In genomic region chr2:197183355-197183754, GRCh38 we compare ENCODE assay signal across 17 cellular contexts.
DNase-seq lines count a peak whose midpoint lies in the region; ATAC-seq, FAIRE-seq and TF ChIP-seq lines count a peak whose summit lies in the region.
"Had no signal": no experiment of that assay in that cellular context is flagged by ENCODE, and none has a peak within 500 bp of the region (broad histone marks: within the 10 kb centered on the region; RNA-seq: fewer than 3 reads in every experiment).

No MANE protein-coding gene starts in this region.

- CTCF ChIA-PET in activated naive CD4-positive, alpha-beta T cell treated with anti-CD3 and anti-CD28 coated beads, Interleukin-2, amount 10 ng/mL, durations not matched to agents 7 days and 5 days (lab: Charles Lee): interaction anchor here (1.6 kb wide), 1 partner anchor 15 kb away, joined by 6 read pairs; no protein-coding TSS in a partner anchor

- H3K27me3 ChIP-seq in bronchial epithelial cell (ENCODE audit: control insufficient read depth, insufficient read depth, low read length) (no peaks in the 10 kb centered on the region), osteoblast (ENCODE audit: insufficient read depth, low read length) (no peaks in the 10 kb centered on the region)

- no peaks in the 10 kb centered on the region for H4K20me1 ChIP-seq in osteoblast (ENCODE audit: insufficient read depth, low read length)

- ATAC-seq in activated naive CD4-positive, alpha-beta T cell treated with anti-CD3 and anti-CD28 coated beads, Interleukin-2, amount 50 U/mL, for 72 hours: peak; percentile 35 to 61
- ATAC-seq in HG03108 (IDR thresholded peaks at IDR 0.05; ENCODE audit: unreplicated experiment) (no peak), GM21786 (IDR thresholded peaks at IDR 0.05; ENCODE audit: unreplicated experiment) (no peak)
- ATAC-seq: HCT116 had no signal

- no peak overlapping the region for H2AFZ ChIP-seq in osteoblast (ENCODE audit: low read length)

- H3K9me3 ChIP-seq in osteoblast (ENCODE audit: low read depth, low read length): no peaks in the 10 kb centered on the region

- H3K4me3 ChIP-seq in bronchial epithelial cell (ENCODE audit: low read depth, low read length) (no peak overlapping the region), osteoblast (ENCODE audit: insufficient read depth, low read length) (no peak overlapping the region)

- no peaks in the 10 kb centered on the region for H3K27me3 Mint-ChIP-seq in activated naive CD4-positive, alpha-beta T cell treated with anti-CD3 and anti-CD28 coated beads, Interleukin-2, amount 10 ng/mL, durations not matched to agents 7 days and 5 days
- H3K27me3 Mint-ChIP-seq in stimulated activated naive CD8-positive, alpha-beta T cell treated with anti-CD3 and anti-CD28 coated beads, Interleukin-15, Interleukin-2, amounts not matched to agents 100 ng/mL and 50 ng/mL, for 24 hours: no peaks in the 10 kb centered on the region

- DNase-seq in activated naive CD4-positive, alpha-beta T cell treated with anti-CD3 and anti-CD28 coated beads, Interleukin-2, amount 50 U/mL, for 72 hours (ENCODE audit: low spot score in 2 of 2): no peak
- no peak for DNase-seq in activated naive CD4-positive, alpha-beta T cell treated with anti-CD3 and anti-CD28 coated beads, Interleukin-2, amount 10 ng/mL, durations not matched to agents 7 days and 5 days
- DNase-seq in NCI-H524 treated with DMSO at 0.1 percent for 48 hours (lab: John Stamatoyannopoulos, UW) (peak; percentile 69), bronchial epithelial cell (ENCODE audit: low read depth) (peak; percentile 39), osteoblast (ENCODE audit: insufficient read length, low spot score, missing footprints) (no peak)
- DNase-seq: activated gamma-delta T cell treated with Interleukin-2 at 50 U/mL for 16 hours; DMS153; effector CD4-positive, alpha-beta T cell; NCI-H2171 treated with DMSO at 0.1 percent for 48 hours; SHP77 treated with DMSO at 0.1 percent for 48 hours; T-helper 9 cell had no signal

- no peak overlapping the region for H3K4me2 ChIP-seq in osteoblast (ENCODE audit: insufficient read depth, low read length)

- FAIRE-seq in bronchial epithelial cell (lab: Jason Lieb, UNC): no peak

- H3K36me3 Mint-ChIP-seq in activated naive CD4-positive, alpha-beta T cell treated with anti-CD3 and anti-CD28 coated beads, Interleukin-2, amount 50 U/mL, for 72 hours: peaks cover 11 to 37% of the 10 kb centered on the region in 2 donors
- H3K36me3 Mint-ChIP-seq in activated naive CD4-positive, alpha-beta T cell treated with anti-CD3 and anti-CD28 coated beads, Interleukin-2, amount 10 ng/mL, durations not matched to agents 7 days and 5 days: peaks cover 57% of the 10 kb centered on the region
- peaks cover 59% of the 10 kb centered on the region for H3K36me3 Mint-ChIP-seq in stimulated activated naive CD8-positive, alpha-beta T cell treated with anti-CD3 and anti-CD28 coated beads, Interleukin-15, Interleukin-2, amounts not matched to agents 100 ng/mL and 50 ng/mL, for 24 hours (ENCODE audit: low read depth)

- H3K27ac ChIP-seq in osteoblast (ENCODE audit: low read depth, low read length): no peak overlapping the region
- H3K27ac ChIP-seq: HL-60 had no signal

- TF ChIP-seq CTCF in bronchial epithelial cell (IDR thresholded peaks at IDR 0.05; ENCODE audit: insufficient read depth, low read length, severe bottlenecking) (no peak), osteoblast (IDR thresholded peaks at IDR 0.05; ENCODE audit: extremely low read depth, low read depth, low read length) (no peak)

- peaks cover 47% of the 10 kb centered on the region for H3K4me1 ChIP-seq in osteoblast (ENCODE audit: insufficient read depth, low read length)

- no peak overlapping the region for H3K4me3 Mint-ChIP-seq in activated naive CD4-positive, alpha-beta T cell treated with anti-CD3 and anti-CD28 coated beads, Interleukin-2, amount 10 ng/mL, durations not matched to agents 7 days and 5 days
- H3K4me3 Mint-ChIP-seq in stimulated activated naive CD8-positive, alpha-beta T cell treated with anti-CD3 and anti-CD28 coated beads, Interleukin-15, Interleukin-2, amounts not matched to agents 100 ng/mL and 50 ng/mL, for 24 hours: no peak overlapping the region
- H3K4me3 Mint-ChIP-seq: neural crest cell had no signal

- H3K27ac Mint-ChIP-seq in activated naive CD4-positive, alpha-beta T cell treated with anti-CD3 and anti-CD28 coated beads, Interleukin-2, amount 50 U/mL, for 72 hours: peak overlapping the region in 1 of 2 donors; percentile 12
- no peak overlapping the region for H3K27ac Mint-ChIP-seq in activated naive CD4-positive, alpha-beta T cell treated with anti-CD3 and anti-CD28 coated beads, Interleukin-2, amount 10 ng/mL, durations not matched to agents 7 days and 5 days
- H3K27ac Mint-ChIP-seq in stimulated activated naive CD8-positive, alpha-beta T cell treated with anti-CD3 and anti-CD28 coated beads, Interleukin-15, Interleukin-2, amounts not matched to agents 100 ng/mL and 50 ng/mL, for 24 hours: peak overlapping the region; percentile 79

- no peaks in the 10 kb centered on the region for H3K79me2 ChIP-seq in osteoblast (ENCODE audit: insufficient read depth, low read length)

- H3K36me3 ChIP-seq in bronchial epithelial cell (ENCODE audit: control insufficient read depth, insufficient read depth, low read length) (no peaks in the 10 kb centered on the region), osteoblast (ENCODE audit: insufficient read depth, low read length) (no peaks in the 10 kb centered on the region)

- peaks cover 40% of the 10 kb centered on the region for H3K4me1 Mint-ChIP-seq in activated naive CD4-positive, alpha-beta T cell treated with anti-CD3 and anti-CD28 coated beads, Interleukin-2, amount 10 ng/mL, durations not matched to agents 7 days and 5 days
- peaks cover 76% of the 10 kb centered on the region for H3K4me1 Mint-ChIP-seq in stimulated activated naive CD8-positive, alpha-beta T cell treated with anti-CD3 and anti-CD28 coated beads, Interleukin-15, Interleukin-2, amounts not matched to agents 100 ng/mL and 50 ng/mL, for 24 hours (ENCODE audit: low read depth)

- no peaks in the 10 kb centered on the region for H3K9me3 Mint-ChIP-seq in activated naive CD4-positive, alpha-beta T cell treated with anti-CD3 and anti-CD28 coated beads, Interleukin-2, amount 50 U/mL, for 72 hours
- no peaks in the 10 kb centered on the region for H3K9me3 Mint-ChIP-seq in activated naive CD4-positive, alpha-beta T cell treated with anti-CD3 and anti-CD28 coated beads, Interleukin-2, amount 10 ng/mL, durations not matched to agents 7 days and 5 days
- H3K9me3 Mint-ChIP-seq in stimulated activated naive CD8-positive, alpha-beta T cell treated with anti-CD3 and anti-CD28 coated beads, Interleukin-15, Interleukin-2, amounts not matched to agents 100 ng/mL and 50 ng/mL, for 24 hours: no peaks in the 10 kb centered on the region
- H3K9me3 Mint-ChIP-seq: neural crest cell had no signal

Comparison
In these comparisons a context has a peak if more than half of its experiments do, and no peak if none do; other contexts are left out.
1. ATAC-seq: peak in activated naive CD4-positive, alpha-beta T cell treated with anti-CD3 and anti-CD28 coated beads, Interleukin-2, amount 50 U/mL, for 72 hours (2 of 2); none in HG03108 (single experiment) and GM21786 (single experiment).
2. DNase-seq: peak in NCI-H524 treated with DMSO at 0.1 percent for 48 hours (single experiment) and bronchial epithelial cell (single experiment); none in activated naive CD4-positive, alpha-beta T cell treated with anti-CD3 and anti-CD28 coated beads, Interleukin-2, amount 50 U/mL, for 72 hours (0 of 2), activated naive CD4-positive, alpha-beta T cell treated with anti-CD3 and anti-CD28 coated beads, Interleukin-2, amount 10 ng/mL, durations not matched to agents 7 days and 5 days (single experiment) and osteoblast (single experiment).